In genomic region chr16:3669067-3669466, GRCh38 we compare ENCODE assay signal across 23 cellular contexts.
"Had no signal": no experiment of that assay in that cellular context is flagged by ENCODE, and none has a peak within 500 bp of the region (broad histone marks: within the 10 kb centered on the region; RNA-seq: fewer than 3 reads in every experiment).

No MANE protein-coding gene starts in this region.

- H3K27me3 Mint-ChIP-seq: activated B cell treated with CpG ODN at 0.5 μM for 24 hours; central memory CD8-positive, alpha-beta T cell; dendritic cell treated with granulocyte-macrophage colony-stimulating factor and Interleukin-4, amounts not matched to agents 40 ng/mL and 50 ng/mL, for 4 days had no signal

- H3K9me3 Mint-ChIP-seq: activated B cell treated with CpG ODN at 0.5 μM for 24 hours; activated naive CD4-positive, alpha-beta T cell treated with anti-CD3 and anti-CD28 coated beads for 36 hours; activated T-helper 1 cell treated with anti-CD3 and anti-CD28 coated beads, Interleukin-12 subunit alpha, Interleukin-12 subunit beta, Interleukin-2, Interleukin-4 antibody, amounts not matched to agents 30 ng/mL and 10 ng/mL and 1 ng/mL, durations not matched to agents 14 hours and 24 hours and 36 hours; central memory CD8-positive, alpha-beta T cell; dendritic cell treated with granulocyte-macrophage colony-stimulating factor and Interleukin-4, amounts not matched to agents 40 ng/mL and 50 ng/mL, for 4 days; endodermal cell; nephron progenitor cell had no signal

- H3K27me3 ChIP-seq: esophagus muscularis mucosa, foreskin keratinocyte, heart left ventricle, pancreas, right atrium auricular region, suprapubic skin, tibial nerve had no signal

- H3K9me3 ChIP-seq: esophagus muscularis mucosa, heart left ventricle, mucosa of descending colon, pancreas, right atrium auricular region, suprapubic skin, tibial nerve had no signal

- H3K27ac Mint-ChIP-seq: activated B cell treated with CpG ODN at 0.5 μM for 24 hours; activated naive CD4-positive, alpha-beta T cell treated with anti-CD3 and anti-CD28 coated beads for 36 hours; activated T-helper 1 cell treated with anti-CD3 and anti-CD28 coated beads, Interleukin-12 subunit alpha, Interleukin-12 subunit beta, Interleukin-2, Interleukin-4 antibody, amounts not matched to agents 30 ng/mL and 10 ng/mL and 1 ng/mL, durations not matched to agents 14 hours and 24 hours and 36 hours; dendritic cell treated with granulocyte-macrophage colony-stimulating factor and Interleukin-4, amounts not matched to agents 40 ng/mL and 50 ng/mL, for 4 days; endodermal cell; nephron progenitor cell had no signal

- H3K4me3 ChIP-seq: esophagus muscularis mucosa, heart left ventricle, mucosa of descending colon, pancreas, right atrium auricular region, suprapubic skin, tibial nerve had no signal

- H3K4me3 Mint-ChIP-seq: activated B cell treated with CpG ODN at 0.5 μM for 24 hours; activated naive CD4-positive, alpha-beta T cell treated with anti-CD3 and anti-CD28 coated beads for 36 hours; activated T-helper 1 cell treated with anti-CD3 and anti-CD28 coated beads, Interleukin-12 subunit alpha, Interleukin-12 subunit beta, Interleukin-2, Interleukin-4 antibody, amounts not matched to agents 30 ng/mL and 10 ng/mL and 1 ng/mL, durations not matched to agents 14 hours and 24 hours and 36 hours; central memory CD8-positive, alpha-beta T cell; dendritic cell treated with granulocyte-macrophage colony-stimulating factor and Interleukin-4, amounts not matched to agents 40 ng/mL and 50 ng/mL, for 4 days; endodermal cell; nephron progenitor cell had no signal

- H3K4me1 Mint-ChIP-seq: activated B cell treated with CpG ODN at 0.5 μM for 24 hours, endodermal cell, nephron progenitor cell had no signal

- H3K4me1 ChIP-seq: esophagus muscularis mucosa, foreskin keratinocyte, heart left ventricle, pancreas, right atrium auricular region, suprapubic skin, tibial nerve had no signal

- ATAC-seq: foreskin keratinocyte, heart left ventricle, mucosa of descending colon, pancreas, SK-N-SH treated with all-trans-retinoic acid at 6 μM for 48 hours had no signal

- DNase-seq: activated B cell treated with CpG ODN at 0.5 μM for 24 hours; activated CD4-positive, alpha-beta T cell treated with anti-CD3 and anti-CD28 coated beads, Interleukin-2, amount 50 U/mL, for 4 hours; activated effector memory CD4-positive, alpha-beta T cell treated with anti-CD3 and anti-CD28 coated beads, Interleukin-2, amount 50 U/mL, for 16 hours; activated naive CD4-positive, alpha-beta T cell treated with anti-CD3 and anti-CD28 coated beads for 36 hours; activated T-cell treated with anti-CD3 and anti-CD28 coated beads for 4 hours; anterior cingulate cortex; endodermal cell; foreskin keratinocyte; nephron progenitor cell; stimulated activated CD4-positive, alpha-beta T cell treated with anti-CD3 and anti-CD28 coated beads, Interleukin-15, amount 100 ng/mL, for 24 hours; stimulated activated CD4-positive, alpha-beta T cell treated with anti-CD3 and anti-CD28 coated beads, Interleukin-2, amount 100 ng/mL, for 24 hours; stimulated activated naive CD4-positive, alpha-beta T cell had no signal

- H3K27ac ChIP-seq: esophagus muscularis mucosa, foreskin keratinocyte, heart left ventricle, pancreas, right atrium auricular region, suprapubic skin, tibial nerve had no signal
